Comparison of ENCODE assay signal across 26 cellular contexts in the genomic region with DNA sequence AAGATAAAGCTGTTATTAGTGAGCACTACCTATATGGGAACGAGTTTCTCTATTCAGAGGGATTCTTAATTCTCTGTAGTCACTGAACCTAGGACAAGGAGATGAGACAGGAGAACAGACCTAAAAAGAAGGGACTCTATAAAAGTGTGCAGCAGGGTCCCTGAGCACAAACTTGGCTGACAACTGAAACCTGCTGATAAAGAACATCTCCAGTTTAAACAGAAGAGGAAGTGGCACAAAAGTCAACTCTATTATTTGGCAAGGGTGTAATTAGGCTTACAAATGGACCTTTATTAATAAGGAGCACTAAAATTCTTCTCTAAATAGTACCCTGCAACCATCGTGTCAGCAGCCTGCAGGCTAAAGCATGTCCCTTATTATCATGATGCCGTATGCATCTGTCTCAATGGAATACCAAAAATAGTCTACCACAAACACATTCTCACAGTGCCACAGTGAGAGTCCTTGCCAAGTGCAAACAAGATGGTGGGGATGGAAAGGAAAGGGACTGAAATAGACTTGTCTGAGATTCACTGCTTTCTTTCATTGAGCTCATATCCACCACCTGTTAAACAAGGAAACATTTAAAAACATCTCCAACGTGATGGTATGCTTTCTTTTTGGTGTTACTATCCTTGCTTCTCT.
"Had no signal": no experiment of that assay in that cellular context is flagged by ENCODE, and none has a peak within 500 bp of the region (broad histone marks: within the 10 kb centered on the region; RNA-seq: fewer than 3 reads in every experiment).

No MANE protein-coding gene starts in this region.

- H3K4me2 ChIP-seq: hepatocyte had no signal

- H3K27ac ChIP-seq: brain microvascular endothelial cell, gastroesophageal sphincter, hepatocyte, spleen, testis, uterus had no signal

- H3K4me3 ChIP-seq: gastroesophageal sphincter, hepatocyte, spleen, testis, uterus had no signal

- FAIRE-seq: astrocyte, endothelial cell of umbilical vein, TTC549 had no signal

- H3K27me3 ChIP-seq: brain microvascular endothelial cell, testis, uterus had no signal

- H3K36me3 ChIP-seq: brain microvascular endothelial cell, gastroesophageal sphincter, spleen, uterus had no signal

- DNase-seq: activated CD4-positive, alpha-beta memory T cell treated with anti-CD3 and anti-CD28 coated beads, Interleukin-2, amount 10 ng/mL, durations not matched to agents 7 days and 5 days; activated CD4-positive, alpha-beta T cell treated with anti-CD3 and anti-CD28 coated beads, Interleukin-2, amount 10 ng/mL, durations not matched to agents 7 days and 5 days; activated CD4-positive, CD25-positive, alpha-beta regulatory T cell treated with anti-CD3 and anti-CD28 coated beads, Interleukin-2, amount 50 U/mL, for 72 hours; activated CD8-positive, alpha-beta memory T cell treated with anti-CD3 and anti-CD28 coated beads, Interleukin-2, amount 50 U/mL, for 48 hours; activated gamma-delta T cell; activated naive CD4-positive, alpha-beta T cell treated with anti-CD3 and anti-CD28 coated beads, Interleukin-2, amount 10 ng/mL, durations not matched to agents 7 days and 5 days; activated naive CD8-positive, alpha-beta T cell treated with anti-CD3 and anti-CD28 coated beads, Interleukin-2, amount 10 ng/mL, durations not matched to agents 7 days and 5 days; activated T-cell treated with anti-CD3 and anti-CD28 coated beads, Interleukin-2, amount 50 U/mL, for 24 hours; brain microvascular endothelial cell; cortex of kidney; islet precursor cell; mammary epithelial cell; naive thymus-derived CD8-positive, alpha-beta T cell; occipital lobe; right cardiac atrium; spleen; stimulated activated naive CD8-positive, alpha-beta T cell treated with anti-CD3 and anti-CD28 coated beads, Interleukin-15, Interleukin-2, amounts not matched to agents 100 U/mL and 50 U/mL, for 24 hours; T-helper 9 cell; testis; trophoblast cell; uterus had no signal

- H3K4me1 ChIP-seq: gastroesophageal sphincter, spleen, testis, uterus had no signal

- H3K9me3 ChIP-seq: gastroesophageal sphincter, spleen, testis, uterus had no signal

- H2AFZ ChIP-seq: hepatocyte had no signal

- H3K79me2 ChIP-seq: hepatocyte had no signal
